25 cellular contexts compared by ENCODE assay signal in the genomic region with DNA sequence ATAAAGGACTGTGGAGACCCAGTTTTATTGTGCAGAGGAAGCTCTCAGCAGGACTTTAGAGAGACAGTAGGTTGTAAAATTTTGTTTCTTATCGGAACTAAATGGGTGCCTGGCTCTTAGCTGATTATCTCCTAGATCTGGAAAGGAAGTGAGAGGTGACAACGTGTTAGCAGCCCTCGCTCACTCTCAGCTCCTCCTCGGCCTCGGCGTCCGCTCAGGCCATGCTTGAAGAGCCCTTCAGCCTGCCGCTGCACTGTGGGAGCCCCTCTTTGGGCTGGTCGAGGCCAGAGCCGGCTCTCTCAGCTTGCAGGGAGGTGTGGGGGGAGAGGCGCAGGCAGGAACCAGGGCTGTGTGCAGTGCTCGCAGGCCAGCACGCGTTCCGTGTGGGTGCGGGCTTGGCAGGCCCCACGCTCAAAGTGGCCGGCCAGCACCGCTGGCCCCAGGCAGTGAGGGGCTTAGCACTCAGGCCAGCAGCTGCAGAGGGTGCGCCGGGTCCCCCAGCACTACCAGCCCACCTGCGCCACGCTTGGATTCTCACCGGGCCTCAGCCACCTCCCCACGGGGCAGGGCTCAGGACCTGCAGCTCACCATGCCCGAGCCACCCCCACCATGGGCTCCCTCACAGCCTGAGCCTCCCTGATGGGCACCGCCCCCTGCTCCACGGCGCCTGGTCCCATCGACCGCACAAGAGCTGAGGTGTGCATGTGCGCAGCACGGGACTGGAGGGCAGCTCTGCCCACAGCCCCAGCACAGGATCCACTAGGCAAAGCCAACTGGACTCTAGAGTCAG. TPM values are rescaled to one million over a fixed set of nuclear protein-coding genes. Genes with fewer than 3 reads are reported as not detected.
DNase-seq lines count a peak whose midpoint lies in the region; ATAC-seq and TF ChIP-seq lines count a peak whose summit lies in the region.
"Had no signal": no experiment of that assay in that cellular context is flagged by ENCODE, and none has a peak within 500 bp of the region (broad histone marks: within the 10 kb centered on the region; RNA-seq: fewer than 3 reads in every experiment).

No MANE protein-coding gene starts in this region.

- H3K4me1 ChIP-seq in HEK293 (ENCODE audit: control insufficient read depth, insufficient read depth, low read length) = no peaks in the 10 kb centered on the region
- H3K4me1 ChIP-seq in H9 (ENCODE audit: insufficient read depth, low read length) = no peaks in the 10 kb centered on the region

- H3K27ac ChIP-seq in HEK293 (ENCODE audit: extremely low read depth, low read depth, low read length) = no peak overlapping the region
- no peak overlapping the region for H3K27ac ChIP-seq in H9 (ENCODE audit: insufficient read length, low read depth, low read length)
- H3K27ac ChIP-seq: BLaER1, PC-9, SJSA1 had no signal

- H4K8ac ChIP-seq in H9 (replicated peaks; ENCODE audit: insufficient read length, low read depth, low read length) = no peak overlapping the region

- H4K20me1 ChIP-seq in H9 (ENCODE audit: control insufficient read depth, insufficient read depth, insufficient read length) = no peaks in the 10 kb centered on the region
- H4K20me1 ChIP-seq: BLaER1 had no signal

- no peaks in the 10 kb centered on the region for H3K79me1 ChIP-seq in H9 (ENCODE audit: insufficient read depth, low read depth, low read length, poor library complexity, severe bottlenecking)

- H3K23me2 ChIP-seq in H9 (ENCODE audit: insufficient read length, low read depth, low read length, poor library complexity, severe bottlenecking) = no peaks in the 10 kb centered on the region

- no peaks in the 10 kb centered on the region for H3K79me2 ChIP-seq in H9 (ENCODE audit: insufficient read depth, low read length)

- H4K91ac ChIP-seq in H9 (ENCODE audit: insufficient read length, low read depth, low read length) = no peak overlapping the region

- no peak overlapping the region for H2AFZ ChIP-seq in H9 (ENCODE audit: low read length)
- H2AFZ ChIP-seq: GM23338, PC-9 had no signal

- H3T11ph ChIP-seq in H9 (ENCODE audit: low read length) = no peak overlapping the region

- peak overlapping the region; percentile 0 for H3K27ac Mint-ChIP-seq in central memory CD8-positive, alpha-beta T cell (ENCODE audit: low read depth)
- H3K27ac Mint-ChIP-seq in natural killer cell treated with Interleukin-12 subunit alpha and Interleukin-12 subunit beta and Interleukin-15 and Interleukin-18, amount 100 ng/mL, for 72 hours = peak overlapping the region in 1 of 2 donors; percentile 26
- H3K27ac Mint-ChIP-seq in H9 = no peak overlapping the region
- H3K27ac Mint-ChIP-seq: CD4-positive, CD25-positive, alpha-beta regulatory T cell; GM23338 had no signal

- H2BK20ac ChIP-seq in H9 (ENCODE audit: low read depth, low read length, poor library complexity, severe bottlenecking) = no peak overlapping the region

- peaks cover 13% of the 10 kb centered on the region for H3K4me1 Mint-ChIP-seq in central memory CD8-positive, alpha-beta T cell
- H3K4me1 Mint-ChIP-seq in natural killer cell treated with Interleukin-12 subunit alpha and Interleukin-12 subunit beta and Interleukin-15 and Interleukin-18, amount 100 ng/mL, for 72 hours (ENCODE audit: low read depth in 2 of 2) = peaks cover 26 to 30% of the 10 kb centered on the region in 2 donors
- H3K4me1 Mint-ChIP-seq in H9 = peaks cover 6 to 10% of the 10 kb centered on the region in 2 experiments

- H3K4ac ChIP-seq in H9 (ENCODE audit: low read depth, low read length) = no peak overlapping the region

- no peak overlapping the region for H2BK12ac ChIP-seq in H9 (ENCODE audit: insufficient read length, low read depth, low read length)

- WGBS in H9 (ENCODE audit: extremely low coverage, insufficient read length, low lambda C conversion rate) = no CpG with 5 or more reads among the region's 33 CpGs

- peaks cover 10% of the 10 kb centered on the region for H3K36me3 Mint-ChIP-seq in central memory CD8-positive, alpha-beta T cell (ENCODE audit: insufficient read depth)
- H3K36me3 Mint-ChIP-seq in natural killer cell treated with Interleukin-12 subunit alpha and Interleukin-12 subunit beta and Interleukin-15 and Interleukin-18, amount 100 ng/mL, for 72 hours = peaks cover 4% of the 10 kb centered on the region
- H3K36me3 Mint-ChIP-seq in H9 (ENCODE audit: insufficient read depth in 1 of 3, low read depth in 3 of 3) = peaks cover 21 to 52% (median 36%) of the 10 kb centered on the region in 3 experiments

- TF ChIP-seq CTCF in HEK293 (tag by site-specific recombination; IDR thresholded peaks at IDR 0.05) (no peak), H9 (conservative IDR thresholded peaks at IDR 0.05) (no peak)

- DNase-seq in CMK (ENCODE audit: low read depth) = peak; percentile 53
- no peak for DNase-seq in central memory CD8-positive, alpha-beta T cell (ENCODE audit: low spot score in 2 of 2)
- no peak for DNase-seq in natural killer cell treated with Interleukin-12 subunit alpha and Interleukin-12 subunit beta and Interleukin-15 and Interleukin-18, amount 100 ng/mL, for 72 hours (ENCODE audit: low spot score)
- DNase-seq in H9 = no peak
- DNase-seq: CD4-positive, CD25-positive, alpha-beta regulatory T cell; IMR-90; NCI-H1092; NCI-H1417 treated with DMSO at 0.1 percent for 48 hours; NCI-H1694 treated with DMSO at 0.1 percent for 48 hours; NCI-H2081; NCI-H446 treated with DMSO at 0.1 percent for 48 hours; NCI-H526; NCI-H82; NK-92 treated with Interleukin-12 subunit alpha and Interleukin-12 subunit beta, amount 100 ng/mL, for 24 hours; PC-9; Right ventricle myocardium superior had no signal

- no peak overlapping the region for H3K9ac ChIP-seq in H9 (ENCODE audit: extremely low read depth, insufficient read length, low read length)
- H3K9ac ChIP-seq: BLaER1 had no signal

- H3K36me3 ChIP-seq in HEK293 (ENCODE audit: control insufficient read depth in 2 of 2, insufficient read depth in 1 of 2, low read length in 2 of 2) = no peaks in the 10 kb centered on the region
- H3K36me3 ChIP-seq: HAP-1 had no signal

- H3K9me3 ChIP-seq in HEK293 (ENCODE audit: control insufficient read depth, insufficient read depth, low read depth, low read length) (no peaks in the 10 kb centered on the region), H9 (ENCODE audit: control insufficient read depth, low read depth, low read length) (no peaks in the 10 kb centered on the region)
- H3K9me3 ChIP-seq: SJSA1 had no signal

- no peak overlapping the region for H2BK120ac ChIP-seq in H9 (ENCODE audit: low read depth, low read length, poor library complexity, severe bottlenecking)

- no peak overlapping the region for H3K14ac ChIP-seq in H9 (ENCODE audit: insufficient read depth, low read length)

- no peak overlapping the region for H2BK15ac ChIP-seq in H9 (ENCODE audit: low read depth, low read length)

- no peak overlapping the region for H3K4me3 Mint-ChIP-seq in central memory CD8-positive, alpha-beta T cell
- peak overlapping the region; percentile 2 for H3K4me3 Mint-ChIP-seq in natural killer cell treated with Interleukin-12 subunit alpha and Interleukin-12 subunit beta and Interleukin-15 and Interleukin-18, amount 100 ng/mL, for 72 hours
- H3K4me3 Mint-ChIP-seq in H9 = no peak overlapping the region
- H3K4me3 Mint-ChIP-seq: CD4-positive, CD25-positive, alpha-beta regulatory T cell; GM23338 had no signal

- no peak overlapping the region for H4K5ac ChIP-seq in H9 (ENCODE audit: insufficient read length, low read depth, low read length)

- no peak for ATAC-seq in central memory CD8-positive, alpha-beta T cell (replicated peaks; ENCODE audit: extremely low read depth, poor library complexity, severe bottlenecking)
- no peak for ATAC-seq in natural killer cell treated with Interleukin-12 subunit alpha and Interleukin-12 subunit beta and Interleukin-15 and Interleukin-18, amount 100 ng/mL, for 72 hours
- ATAC-seq in HG03442 (IDR thresholded peaks at IDR 0.05; ENCODE audit: unreplicated experiment) (no peak), esophagus mucosa (no peak)
- ATAC-seq: GM23338 had no signal

- no peak overlapping the region for H3K56ac ChIP-seq in H9 (ENCODE audit: insufficient read length, low read depth, low read length)

- H3K4me3 ChIP-seq in HEK293 (ENCODE audit: low read depth, low read length) = no peak overlapping the region
- H3K4me3 ChIP-seq: BLaER1, GM23338, HAP-1, PC-9, SJSA1 had no signal

- CTCF ChIA-PET in HEK293 (lab: Yijun Ruan, JAX) = no interaction called here

- H3K9me3 Mint-ChIP-seq in central memory CD8-positive, alpha-beta T cell = no peaks in the 10 kb centered on the region
- peaks cover 9% of the 10 kb centered on the region for H3K9me3 Mint-ChIP-seq in natural killer cell treated with Interleukin-12 subunit alpha and Interleukin-12 subunit beta and Interleukin-15 and Interleukin-18, amount 100 ng/mL, for 72 hours
- peaks cover 40 to 46% of the 10 kb centered on the region in 2 experiments for H3K9me3 Mint-ChIP-seq in H9

- H3K27me3 Mint-ChIP-seq in central memory CD8-positive, alpha-beta T cell = peaks cover 17% of the 10 kb centered on the region
- H3K27me3 Mint-ChIP-seq in natural killer cell treated with Interleukin-12 subunit alpha and Interleukin-12 subunit beta and Interleukin-15 and Interleukin-18, amount 100 ng/mL, for 72 hours = no peaks in the 10 kb centered on the region
- H3K27me3 Mint-ChIP-seq in H9 (ENCODE audit: low read depth) = no peaks in the 10 kb centered on the region

- no peak overlapping the region for H2AK5ac ChIP-seq in H9 (ENCODE audit: insufficient read length, low read length)

- no peak overlapping the region for H2BK5ac ChIP-seq in H9 (ENCODE audit: insufficient read length, low read length)

- H3K27me3 ChIP-seq in H9 (ENCODE audit: insufficient read depth, low read length) = no peaks in the 10 kb centered on the region
- H3K27me3 ChIP-seq: BLaER1, SJSA1 had no signal

- H3K18ac ChIP-seq in H9 (ENCODE audit: insufficient read length, low read depth, low read length) = no peak overlapping the region

- no peak overlapping the region for H3K23ac ChIP-seq in H9 (ENCODE audit: insufficient read length, low read depth, low read length)

- H3K4me2 ChIP-seq in H9 (ENCODE audit: insufficient read depth, insufficient read length, low read length) = no peak overlapping the region
- H3K4me2 ChIP-seq: BLaER1, GM23338, PC-9 had no signal

- POLR2A ChIA-PET in HEK293 (lab: Yijun Ruan, JAX) = no interaction called here

TF ChIP-seq in HEK293, 187 proteins besides CTCF, POLR2A, EP300 and RAD21 (continues in another document):
- no peak for TF ChIP-seq ZNF585B (tag by site-specific recombination; IDR thresholded peaks at IDR 0.05)

RNA-seq across cellular contexts. Expression of a gene that starts 4.6 kb away (rescaled TPM):
- total RNA-seq in natural killer cell treated with Interleukin-12 subunit alpha and Interleukin-12 subunit beta and Interleukin-15 and Interleukin-18, amount 100 ng/mL, for 72 hours = 10 to 100 TPM; 51.4 to 73.1 TPM
- total RNA-seq in H9 (2021) (83.3 and 88.1 TPM in 2 replicates), esophagus mucosa (45.7 TPM)

RNA-seq across cellular contexts. Expression of a gene that starts 58.6 kb away (rescaled TPM):
- not detected for total RNA-seq in natural killer cell treated with Interleukin-12 subunit alpha and Interleukin-12 subunit beta and Interleukin-15 and Interleukin-18, amount 100 ng/mL, for 72 hours
- total RNA-seq in H9 (2021) (not detected in 2 replicates), esophagus mucosa (not detected)
- total RNA-seq: CD4-positive, CD25-positive, alpha-beta regulatory T cell; G401; GM23338; PC-9; Right ventricle myocardium superior; RPMI7951; SJSA1 had no signal
